In the genomic region with DNA sequence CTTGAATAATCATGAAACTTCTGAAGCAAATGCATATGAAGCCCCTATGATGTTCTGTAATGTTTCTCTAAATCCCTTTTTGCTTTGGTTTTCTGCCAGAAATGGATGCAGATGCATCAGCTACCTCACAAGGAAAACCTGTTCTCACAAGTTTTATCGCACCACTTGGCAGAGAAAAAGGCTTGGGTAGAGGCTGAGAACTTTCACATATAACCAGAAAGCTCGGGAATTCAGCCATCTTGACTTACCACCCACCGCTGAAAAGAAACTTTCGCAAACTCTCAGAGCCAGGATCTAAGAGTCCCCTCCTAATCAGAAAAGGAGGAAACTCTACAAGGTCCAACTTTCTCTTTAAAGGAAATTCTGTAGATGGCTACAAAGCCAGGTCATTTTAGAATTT, we compare ENCODE assay signal across 26 cellular contexts. TPM values are rescaled to one million over a fixed set of nuclear protein-coding genes. Genes with fewer than 3 reads are reported as not detected.
DNase-seq lines count a peak whose midpoint lies in the region; ATAC-seq, FAIRE-seq and TF ChIP-seq lines count a peak whose summit lies in the region.
"Had no signal": no experiment of that assay in that cellular context is flagged by ENCODE, and none has a peak within 500 bp of the region (broad histone marks: within the 10 kb centered on the region; RNA-seq: fewer than 3 reads in every experiment).

No MANE protein-coding gene starts in this region.

- no peaks in the 10 kb centered on the region for H3K27me3 ChIP-seq in GM23338 (ENCODE audit: insufficient read depth)
- H3K27me3 ChIP-seq in K562 (ENCODE audit: control insufficient read depth in 2 of 2, insufficient read depth in 2 of 2, low read length in 2 of 2), result no peaks in the 10 kb centered on the region
- no peaks in the 10 kb centered on the region for H3K27me3 ChIP-seq in hepatocyte
- no peaks in the 10 kb centered on the region for H3K27me3 ChIP-seq in skeletal muscle satellite cell (ENCODE audit: control insufficient read depth, insufficient read depth, low read length)
- H3K27me3 ChIP-seq: BLaER1, left lung, neutrophil, tibial nerve had no signal

- TF ChIP-seq RAD21 in K562 (CRISPR knock-in tag; conservative IDR thresholded peaks at IDR 0.05 in 1 of 2, IDR thresholded peaks at IDR 0.05 in 1 of 2), result no peak

- in situ Hi-C loops in K562 (cut with MboI), result no loop called here

- H3K4me1 ChIP-seq in GM23338 (ENCODE audit: insufficient read depth) (no peaks in the 10 kb centered on the region), K562 (replicated peaks in 1 of 2; ENCODE audit: control insufficient read depth in 2 of 2, insufficient read depth in 2 of 2, low read length in 2 of 2) (peaks cover 0 to 11% of the 10 kb centered on the region in 2 experiments; a peak in 2 of 5 replicates), hepatocyte (ENCODE audit: insufficient read depth) (peaks cover 25% of the 10 kb centered on the region), skeletal muscle satellite cell (ENCODE audit: control insufficient read depth, insufficient read depth, low read length) (peaks cover 24% of the 10 kb centered on the region)
- H3K4me1 ChIP-seq: psoas muscle had no signal

- WGBS in K562 (ENCODE audit: insufficient coverage, low coverage, missing lambda C conversion rate), result 65% methylated on average over 4 of the region's 4 CpGs
- 97% methylated on average over 4 of the region's 4 CpGs for WGBS in hepatocyte (ENCODE audit: low lambda C conversion rate, missing lambda C conversion rate)

- H3F3A ChIP-seq in GM23338 (replicated peaks; ENCODE audit: low read depth), result no peaks in the 10 kb centered on the region

- H3K4me3 Mint-ChIP-seq in GM23338, result no peak overlapping the region
- H3K4me3 Mint-ChIP-seq: activated T-cell treated with anti-CD3 and anti-CD28 coated beads, Interleukin-2, amount 50 U/mL, for 72 hours; central memory CD8-positive, alpha-beta T cell; T-helper 17 cell had no signal

- H3K36me3 ChIP-seq in GM23338 (ENCODE audit: insufficient read depth), result no peaks in the 10 kb centered on the region
- no peaks in the 10 kb centered on the region for H3K36me3 ChIP-seq in K562 (ENCODE audit: control insufficient read depth, insufficient read depth, low read length)
- no peaks in the 10 kb centered on the region for H3K36me3 ChIP-seq in hepatocyte (replicated peaks; ENCODE audit: insufficient read depth, low read depth)
- no peaks in the 10 kb centered on the region for H3K36me3 ChIP-seq in skeletal muscle satellite cell (ENCODE audit: insufficient read depth, low read length)
- H3K36me3 ChIP-seq: BLaER1, left lung, neutrophil, tibial nerve had no signal

- POLR2A ChIA-PET in K562 (lab: Yijun Ruan, JAX), result interaction anchor here (0.9 to 1.1 kb wide), 2 partner anchors 9 to 29 kb away, joined by 3 read pairs; no protein-coding TSS in a partner anchor

- H3K9ac ChIP-seq in K562 (ENCODE audit: insufficient read depth in 1 of 2, low read depth in 2 of 2, low read length in 2 of 2) (no peak overlapping the region), skeletal muscle satellite cell (ENCODE audit: low read depth, low read length) (no peak overlapping the region)
- H3K9ac ChIP-seq: BLaER1 had no signal

- no peak for FAIRE-seq in K562 (lab: Jason Lieb, UNC)
- FAIRE-seq: TTC549 had no signal

- no peaks in the 10 kb centered on the region for H3K79me2 ChIP-seq in GM23338 (replicated peaks; ENCODE audit: insufficient read depth)
- no peaks in the 10 kb centered on the region for H3K79me2 ChIP-seq in K562 (ENCODE audit: control insufficient read depth, insufficient read depth, low read length)
- H3K79me2 ChIP-seq in hepatocyte, result no peaks in the 10 kb centered on the region

- no peaks in the 10 kb centered on the region for H3K36me3 Mint-ChIP-seq in GM23338 (ENCODE audit: low read depth)

- BruUV-seq in K562 (replicated peaks; lab: Mats Ljungman, UMichigan), result no TSS peak

- H3K4me3 ChIP-seq in GM23338, result no peak overlapping the region
- no peak overlapping the region for H3K4me3 ChIP-seq in K562
- no peak overlapping the region for H3K4me3 ChIP-seq in hepatocyte
- no peak overlapping the region for H3K4me3 ChIP-seq in skeletal muscle satellite cell (ENCODE audit: low read length)
- H3K4me3 ChIP-seq: BLaER1, left lung, psoas muscle, tibial nerve had no signal

- no peak overlapping the region for H3K4me2 ChIP-seq in GM23338
- no peak overlapping the region for H3K4me2 ChIP-seq in K562 (ENCODE audit: insufficient read depth, low read length)
- peak overlapping the region; percentile 47 for H3K4me2 ChIP-seq in hepatocyte
- H3K4me2 ChIP-seq in skeletal muscle satellite cell (ENCODE audit: low read length), result peak overlapping the region; percentile 36
- H3K4me2 ChIP-seq: BLaER1 had no signal

- no peaks in the 10 kb centered on the region for H3K9me1 ChIP-seq in K562 (ENCODE audit: control insufficient read depth, insufficient read depth, low read length)

- CTCF ChIA-PET in K562 (lab: Yijun Ruan, JAX; ENCODE audit: low intra/inter-chr PET ratio), result no interaction called here

- 0 out of 3 replicates have a peak, but pooled peaks cover 4% of the 10 kb centered on the region for H3K4me1 Mint-ChIP-seq in GM23338
- H3K4me1 Mint-ChIP-seq: central memory CD8-positive, alpha-beta T cell had no signal

- H3K9me3 ChIP-seq in K562 (replicated peaks; ENCODE audit: control insufficient read depth, insufficient read depth, low read depth, low read length) (peaks cover 3% of the 10 kb centered on the region; the same call in 1 of the 2 replicates), hepatocyte (ENCODE audit: low read depth) (no peaks in the 10 kb centered on the region), skeletal muscle satellite cell (replicated peaks; ENCODE audit: low read length) (no peaks in the 10 kb centered on the region)
- H3K9me3 ChIP-seq: BLaER1, left lung, neutrophil, psoas muscle, tibial nerve had no signal

- intact Hi-C loops in K562 (cut with micrococcal nuclease), result loop anchor here (5.0 kb wide), 1 partner anchor 113 kb away; no protein-coding TSS in a partner anchor

- H3K9me2 ChIP-seq in GM23338 (ENCODE audit: insufficient read depth) (peaks cover 11% of the 10 kb centered on the region; the same call in 1 of the 2 replicates), hepatocyte (replicated peaks; ENCODE audit: insufficient read depth) (no peaks in the 10 kb centered on the region)

- ATAC-seq in GM23338, result no peak
- no peak for ATAC-seq in K562
- ATAC-seq in HG03280 (IDR thresholded peaks at IDR 0.05; ENCODE audit: unreplicated experiment), result no peak
- no peak for ATAC-seq in left lobe of liver
- no peak for ATAC-seq in HG02763 (IDR thresholded peaks at IDR 0.05; ENCODE audit: unreplicated experiment)
- no peak for ATAC-seq in HG02970 (IDR thresholded peaks at IDR 0.05; ENCODE audit: low FRiP score, unreplicated experiment)
- ATAC-seq: activated T-cell treated with anti-CD3 and anti-CD28 coated beads, Interleukin-2, amount 50 U/mL, for 72 hours; left lung; psoas muscle; sciatic nerve; T-helper 17 cell had no signal

- H4K20me1 ChIP-seq in GM23338 (replicated peaks; ENCODE audit: insufficient read depth), result no peaks in the 10 kb centered on the region
- H4K20me1 ChIP-seq in K562 (replicated peaks; ENCODE audit: control insufficient read depth, insufficient read depth, low read length), result no peaks in the 10 kb centered on the region
- no peaks in the 10 kb centered on the region for H4K20me1 ChIP-seq in hepatocyte (ENCODE audit: insufficient read depth, poor library complexity, severe bottlenecking)
- H4K20me1 ChIP-seq: BLaER1 had no signal

- TF ChIP-seq CTCF in GM23338 (conservative IDR thresholded peaks at IDR 0.05; ENCODE audit: low read depth in 2 of 2) (no peak), K562 (IDR thresholded peaks at IDR 0.05 in 2 of 3, conservative IDR thresholded peaks at IDR 0.05 in 1 of 3; ENCODE audit: insufficient read depth in 2 of 3, low read depth in 1 of 3, low read length in 3 of 3) (no peak), hepatocyte (IDR thresholded peaks at IDR 0.05; ENCODE audit: poor library complexity) (no peak)

- TF ChIP-seq POLR2A in K562 (conservative IDR thresholded peaks at IDR 0.05), result no peak

- DNase-seq in GM23338 (ENCODE audit: low spot score), result no peak
- DNase-seq in K562 (ENCODE audit: extremely low read depth in 1 of 4, low spot score in 3 of 4), result no peak
- DNase-seq in hepatocyte (ENCODE audit: low spot score), result no peak
- DNase-seq in left lobe of liver (ENCODE audit: low spot score), result no peak
- DNase-seq: activated CD4-positive, alpha-beta T cell treated with anti-CD3 and anti-CD28 coated beads, Interleukin-2, amount 50 U/mL, for 48 hours; activated T-cell treated with anti-CD3 and anti-CD28 coated beads, Interleukin-2, amount 50 U/mL, for 72 hours; H7; left lung; mesendoderm; NCI-H1048; NCI-H446; psoas muscle; stimulated activated CD4-positive, alpha-beta T cell treated with anti-CD3 and anti-CD28 coated beads, Interleukin-4, amount 100 ng/mL, for 24 hours; T-helper 17 cell had no signal

- H3K27ac Mint-ChIP-seq in GM23338, result no peak overlapping the region
- H3K27ac Mint-ChIP-seq: activated T-cell treated with anti-CD3 and anti-CD28 coated beads, Interleukin-2, amount 50 U/mL, for 72 hours; T-helper 17 cell had no signal

- H3K27ac ChIP-seq in GM23338 (ENCODE audit: low read depth) (no peak overlapping the region), K562 (ENCODE audit: extremely low read depth, low read depth, low read length) (no peak overlapping the region), hepatocyte (peak overlapping the region; percentile 92)
- H3K27ac ChIP-seq: BLaER1, left lung, neutrophil, psoas muscle, tibial nerve had no signal

- H3K9me3 Mint-ChIP-seq in GM23338, result peaks cover 3% of the 10 kb centered on the region; the same call in 1 of the 3 replicates
- H3K9me3 Mint-ChIP-seq: central memory CD8-positive, alpha-beta T cell had no signal

- H2AFZ ChIP-seq in GM23338 (peak overlapping the region; percentile 32; the same call in 1 of the 2 replicates), K562 (ENCODE audit: low read depth, low read length) (peak overlapping the region; percentile 57), hepatocyte (no peak overlapping the region)

- no peak for TF ChIP-seq EP300 in K562 (IDR thresholded peaks at IDR 0.05; ENCODE audit: low read length)

- H3K27me3 Mint-ChIP-seq in GM23338 (ENCODE audit: insufficient read depth, low read depth, poor library complexity), result peaks cover 2% of the 10 kb centered on the region
- H3K27me3 Mint-ChIP-seq: T-helper 17 cell had no signal

RNA-seq across cellular contexts. Expression of a gene that starts 36.2 kb away (rescaled TPM):
- not detected in 2 replicates for total RNA-seq in GM23338 (2014; rRNA removed; shearing (Covaris generic))
- not detected in 2 replicates for polyA plus RNA-seq in GM23338 (2016; fragmentation: Nextera tagmentation; extraction: Ambion mirVana)
- total RNA-seq in K562 (2011; cell fraction: chromatin; rRNA removed; ENCODE audit: low replicate concordance), result 13.8 and 18.6 TPM in 2 replicates
- total RNA-seq in K562 (2011; cell fraction: nucleolus; rRNA removed), result 13.8 and 20.4 TPM in 2 replicates
- 13.9 and 19.7 TPM in 2 replicates for total RNA-seq in K562 (2011; cell fraction: nucleoplasm; rRNA removed)
- 7.4 and 9.6 TPM in 2 replicates for total RNA-seq in K562 (2014; rRNA removed)
- 13.3 and 13.9 TPM in 2 replicates for total RNA-seq in K562 (2014; rRNA removed; fragmentation: Illumina TruSeq; extraction: Trizol)
- total RNA-seq in K562 (2015; rRNA removed; fragmentation: Illumina TruSeq; extraction: Trizol), result 13.5 and 13.8 TPM in 2 replicates
- total RNA-seq in K562 (2021), result 11.7 and 12.3 TPM in 2 replicates
- 8.7 and 10.0 TPM in 2 replicates for polyA plus RNA-seq in K562 (2011; rRNA removed)
- 7.1 and 9.6 TPM in 2 replicates for polyA plus RNA-seq in K562 (2011; cell fraction: cytosol; rRNA removed)
- polyA plus RNA-seq in K562 (2011; cell fraction: nucleus; rRNA removed), result 16.3 and 17.9 TPM in 2 replicates
- polyA plus RNA-seq in K562 (2012), result 19.8 and 27.5 TPM in 2 replicates
- 21.7 and 24.0 TPM in 2 replicates for polyA plus RNA-seq in K562 (2014; fragmentation: Illumina TruSeq; extraction: Trizol)
- polyA plus RNA-seq in K562 (2014; fragmentation: Nextera tagmentation; extraction: Ambion mirVana), result 10 to 100 TPM; 13.6 to 18.3 TPM
- polyA plus RNA-seq in K562 (2014; rRNA removed), result 12.9 and 16.4 TPM in 2 replicates
- 7.4 and 9.3 TPM in 2 replicates for polyA minus RNA-seq in K562 (2011; rRNA and poly(A)+ RNA removed)
- 3.6 and 6.5 TPM in 2 replicates for polyA minus RNA-seq in K562 (2011; cell fraction: cytosol; rRNA and poly(A)+ RNA removed)
- 6.1 and 7.9 TPM in 2 replicates for polyA minus RNA-seq in K562 (2011; cell fraction: nucleus; rRNA and poly(A)+ RNA removed)
- total RNA-seq in hepatocyte, result 9.8 and 10.0 TPM in 2 replicates
- polyA plus RNA-seq in hepatocyte, result 3.6 and 4.1 TPM in 2 replicates
- 10.3 and 12.9 TPM in 2 replicates for total RNA-seq in skeletal muscle satellite cell (2012; rRNA removed)
- total RNA-seq in left lobe of liver, result 0.25 TPM
- total RNA-seq: OCI-LY7, psoas muscle, SK-MEL-5, tibial nerve had no signal

Comparison
In these comparisons a context has a peak if more than half of its experiments do, and no peak if none do; other contexts are left out.
1. H3K4me2 ChIP-seq: peak in hepatocyte (single experiment) and skeletal muscle satellite cell (single experiment); none in GM23338 (single experiment) and K562 (single experiment).